In the genomic region with DNA sequence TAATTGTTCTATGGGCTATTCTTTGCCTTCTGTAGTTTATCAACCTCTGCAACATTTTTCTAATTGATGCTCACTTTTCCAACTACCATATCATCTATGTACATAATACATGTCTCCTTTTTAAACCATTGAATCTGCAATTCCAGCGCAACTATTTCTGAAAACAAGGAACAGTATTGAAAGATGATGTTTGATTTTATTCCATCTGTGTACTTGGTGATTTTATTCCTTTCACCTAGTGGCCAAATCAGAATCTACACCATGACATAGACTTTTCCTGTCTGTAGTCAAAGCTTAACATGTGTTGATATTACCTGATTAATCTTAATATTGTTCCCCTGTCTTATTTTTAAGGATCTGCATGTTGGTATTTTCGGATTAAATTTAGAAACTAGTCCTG, we compare ENCODE assay signal across 10 cellular contexts. TPM values are rescaled to one million over a fixed set of nuclear protein-coding genes. Genes with fewer than 3 reads are reported as not detected.
DNase-seq lines count a peak whose midpoint lies in the region; ATAC-seq, FAIRE-seq and TF ChIP-seq lines count a peak whose summit lies in the region.
"Had no signal": no experiment of that assay in that cellular context is flagged by ENCODE, and none has a peak within 500 bp of the region (broad histone marks: within the 10 kb centered on the region; RNA-seq: fewer than 3 reads in every experiment).

No MANE protein-coding gene starts in this region.

- peaks cover 52% of the 10 kb centered on the region for H3K4me1 ChIP-seq in lower lobe of right lung

- DNase-seq in AG09309 (ENCODE audit: low read depth), result no peak
- no peak for DNase-seq in GM19239 (ENCODE audit: insufficient read length, low spot score)
- no peak for DNase-seq in activated CD8-positive, alpha-beta T cell treated with anti-CD3 and anti-CD28 coated beads, Interleukin-2, amount 10 ng/mL, durations not matched to agents 7 days and 5 days
- DNase-seq in lower lobe of right lung, result no peak
- no peak for DNase-seq in NCI-H1930 (lab: John Stamatoyannopoulos, UW)
- DNase-seq in occipital lobe (lab: John Stamatoyannopoulos, UW), result no peak
- DNase-seq: NCI-H1694 treated with DMSO at 0.1 percent for 48 hours had no signal

- no peak overlapping the region for H3K27ac ChIP-seq in lower lobe of right lung

- H3K9me3 ChIP-seq in lower lobe of right lung, result no peaks in the 10 kb centered on the region

- H3K4me1 Mint-ChIP-seq in activated CD8-positive, alpha-beta T cell treated with anti-CD3 and anti-CD28 coated beads, Interleukin-2, amount 10 ng/mL, durations not matched to agents 7 days and 5 days (ENCODE audit: low read depth), result peaks cover 39% of the 10 kb centered on the region

- peak; percentile 65 for ATAC-seq in activated CD8-positive, alpha-beta T cell treated with anti-CD3 and anti-CD28 coated beads, Interleukin-2, amount 10 ng/mL, durations not matched to agents 7 days and 5 days
- ATAC-seq in lower lobe of right lung (no peak), HG03196 (IDR thresholded peaks at IDR 0.05; ENCODE audit: unreplicated experiment) (no peak), HG02642 (IDR thresholded peaks at IDR 0.05; ENCODE audit: poor library complexity, unreplicated experiment) (no peak)
- ATAC-seq: sciatic nerve had no signal

- CTCF ChIA-PET in activated CD8-positive, alpha-beta T cell treated with anti-CD3 and anti-CD28 coated beads, Interleukin-2, amount 10 ng/mL, durations not matched to agents 7 days and 5 days (lab: Charles Lee), result interaction anchor here (0.8 to 7.6 kb wide), 21 partner anchors 8 to 142 kb away, joined by 3 to 69 read pairs (median 5); a partner anchor contains a TSS

- H3K36me3 Mint-ChIP-seq in activated CD8-positive, alpha-beta T cell treated with anti-CD3 and anti-CD28 coated beads, Interleukin-2, amount 10 ng/mL, durations not matched to agents 7 days and 5 days (ENCODE audit: low read depth), result peaks cover 35% of the 10 kb centered on the region

- H3K4me3 ChIP-seq in AG09309 (ENCODE audit: control insufficient read depth, low read depth, low read length) (no peak overlapping the region), lower lobe of right lung (no peak overlapping the region)

- H3K4me3 Mint-ChIP-seq in activated CD8-positive, alpha-beta T cell treated with anti-CD3 and anti-CD28 coated beads, Interleukin-2, amount 10 ng/mL, durations not matched to agents 7 days and 5 days, result no peak overlapping the region

- intact Hi-C loops in lower lobe of right lung (cut with DNase I), result no loop called here

- H3K27me3 ChIP-seq in lower lobe of right lung (ENCODE audit: low read depth), result no peaks in the 10 kb centered on the region

- POLR2A ChIA-PET in activated CD8-positive, alpha-beta T cell treated with anti-CD3 and anti-CD28 coated beads, Interleukin-2, amount 10 ng/mL, durations not matched to agents 7 days and 5 days (lab: Charles Lee), result interaction anchor here (1.8 kb wide), 1 partner anchor 12 kb away, joined by 7 read pairs; a partner anchor contains a TSS

- TF ChIP-seq CTCF in AG09309 (IDR thresholded peaks at IDR 0.05; ENCODE audit: control insufficient read depth, insufficient read depth, low read depth, low read length, missing control alignments), result peak; percentile 28
- TF ChIP-seq CTCF in lower lobe of right lung (IDR thresholded peaks at IDR 0.05), result peak; percentile 41

- peak; percentile 4 for FAIRE-seq in GM19239 (lab: Jason Lieb, UNC)

- H3K36me3 ChIP-seq in lower lobe of right lung, result peaks cover 16% of the 10 kb centered on the region

- no peaks in the 10 kb centered on the region for H3K27me3 Mint-ChIP-seq in activated CD8-positive, alpha-beta T cell treated with anti-CD3 and anti-CD28 coated beads, Interleukin-2, amount 10 ng/mL, durations not matched to agents 7 days and 5 days (ENCODE audit: low read depth)

- peak overlapping the region; percentile 3 for H3K27ac Mint-ChIP-seq in activated CD8-positive, alpha-beta T cell treated with anti-CD3 and anti-CD28 coated beads, Interleukin-2, amount 10 ng/mL, durations not matched to agents 7 days and 5 days

- H3K9me3 Mint-ChIP-seq in activated CD8-positive, alpha-beta T cell treated with anti-CD3 and anti-CD28 coated beads, Interleukin-2, amount 10 ng/mL, durations not matched to agents 7 days and 5 days (ENCODE audit: insufficient read depth), result no peaks in the 10 kb centered on the region

RNA-seq across cellular contexts. Expression of a gene that starts 13.0 kb away (rescaled TPM):
- total RNA-seq in activated CD8-positive, alpha-beta T cell treated with anti-CD3 and anti-CD28 coated beads, Interleukin-2, amount 10 ng/mL, durations not matched to agents 7 days and 5 days, result 10 to 100 TPM; 85.9 to 90.3 TPM
- total RNA-seq in lower lobe of right lung (87.3 TPM), occipital lobe (246 TPM)

RNA-seq across cellular contexts. Expression of a gene that starts 22.8 kb away (rescaled TPM):
- 10 to 100 TPM; 68.6 to 68.7 TPM for total RNA-seq in activated CD8-positive, alpha-beta T cell treated with anti-CD3 and anti-CD28 coated beads, Interleukin-2, amount 10 ng/mL, durations not matched to agents 7 days and 5 days
- total RNA-seq in lower lobe of right lung (21.4 TPM), occipital lobe (26.4 TPM)

RNA-seq across cellular contexts. Expression of a gene that starts 31.7 kb away (rescaled TPM):
- total RNA-seq in activated CD8-positive, alpha-beta T cell treated with anti-CD3 and anti-CD28 coated beads, Interleukin-2, amount 10 ng/mL, durations not matched to agents 7 days and 5 days, result 10 to 100 TPM; 49.3 to 51.4 TPM
- 51.3 TPM for total RNA-seq in lower lobe of right lung
- 78.5 TPM for total RNA-seq in occipital lobe

RNA-seq across cellular contexts. Expression of a gene that starts 40.0 kb away (rescaled TPM):
- total RNA-seq in activated CD8-positive, alpha-beta T cell treated with anti-CD3 and anti-CD28 coated beads, Interleukin-2, amount 10 ng/mL, durations not matched to agents 7 days and 5 days, result under 1 TPM; 0.18 to 0.34 TPM
- total RNA-seq in lower lobe of right lung (20.0 TPM), occipital lobe (22.1 TPM)
